ENCODE assay signal across 12 cellular contexts in the genomic region with DNA sequence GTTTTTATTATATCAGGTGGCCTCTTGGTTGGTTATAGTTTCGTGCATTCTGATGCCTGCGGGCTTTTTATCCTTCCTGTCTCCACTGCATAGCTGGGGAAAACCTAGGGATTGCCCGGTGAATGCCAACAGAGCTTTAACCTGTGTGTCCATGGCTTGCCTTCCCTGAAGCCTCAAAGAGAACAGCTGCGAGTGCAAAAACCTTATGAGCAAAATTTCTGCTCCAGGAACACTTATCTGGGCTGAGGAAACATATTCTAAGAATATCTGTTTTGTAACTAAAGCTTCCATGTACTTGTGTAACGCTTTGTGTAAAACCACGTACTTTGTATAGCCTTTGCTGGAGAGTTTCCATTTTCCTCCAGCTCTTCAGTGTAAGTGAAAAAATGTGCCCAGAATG. TPM values are rescaled to one million over a fixed set of nuclear protein-coding genes. Genes with fewer than 3 reads are reported as not detected.
A peak's percentile ranks its signal among the peaks of the same experiment; 100 is the strongest.
DNase-seq lines count a peak whose midpoint lies in the region; ATAC-seq and TF ChIP-seq lines count a peak whose summit lies in the region.
"Had no signal": no experiment of that assay in that cellular context is flagged by ENCODE, and none has a peak within 500 bp of the region (broad histone marks: within the 10 kb centered on the region; RNA-seq: fewer than 3 reads in every experiment).

No MANE protein-coding gene starts in this region.

- H3K27ac Mint-ChIP-seq in activated CD4-positive, alpha-beta T cell treated with anti-CD3 and anti-CD28 coated beads for 36 hours: peak overlapping the region; percentile 51

- H3K4me3 ChIP-seq in coronary artery (no peak overlapping the region), smooth muscle cell (no peak overlapping the region), uterus (no peak overlapping the region)
- H3K4me3 ChIP-seq: ovary had no signal

- H3K9ac ChIP-seq in smooth muscle cell (ENCODE audit: low read depth): no peak overlapping the region

- no peaks in the 10 kb centered on the region for H3K36me3 ChIP-seq in smooth muscle cell (ENCODE audit: low read depth)
- no peaks in the 10 kb centered on the region for H3K36me3 ChIP-seq in uterus
- H3K36me3 ChIP-seq: ovary had no signal

- no peak overlapping the region for H2AFZ ChIP-seq in smooth muscle cell (ENCODE audit: low read depth)

- H3K4me1 Mint-ChIP-seq in activated CD4-positive, alpha-beta T cell treated with anti-CD3 and anti-CD28 coated beads for 36 hours: peaks cover 58% of the 10 kb centered on the region

- H3K27me3 ChIP-seq in smooth muscle cell (ENCODE audit: low read depth) (no peaks in the 10 kb centered on the region), uterus (no peaks in the 10 kb centered on the region)
- H3K27me3 ChIP-seq: ovary had no signal

- TF ChIP-seq CTCF in coronary artery (IDR thresholded peaks at IDR 0.05): no peak
- TF ChIP-seq CTCF in smooth muscle cell (IDR thresholded peaks at IDR 0.05; ENCODE audit: borderline replicate concordance, insufficient read depth, poor library complexity, severe bottlenecking): no peak
- no peak for TF ChIP-seq CTCF in uterus (IDR thresholded peaks at IDR 0.05)

- no peak for ATAC-seq in activated CD4-positive, alpha-beta T cell treated with anti-CD3 and anti-CD28 coated beads for 36 hours

- no peaks in the 10 kb centered on the region for H3K4me1 ChIP-seq in smooth muscle cell (ENCODE audit: low read depth)
- H3K4me1 ChIP-seq in uterus: no peaks in the 10 kb centered on the region

- H3K27ac ChIP-seq in coronary artery (peak overlapping the region; percentile 17 to 59), smooth muscle cell (ENCODE audit: low read depth) (peak overlapping the region; percentile 2), uterus (peak overlapping the region in 1 of 2 donors; percentile 65)
- H3K27ac ChIP-seq: ovary had no signal

- H3K27me3 Mint-ChIP-seq in activated CD4-positive, alpha-beta T cell treated with anti-CD3 and anti-CD28 coated beads for 36 hours: no peaks in the 10 kb centered on the region

- CTCF ChIA-PET in activated CD4-positive, alpha-beta T cell treated with anti-CD3 and anti-CD28 coated beads for 36 hours (lab: Charles Lee): interaction anchor here (0.5 to 1.0 kb wide), 2 partner anchors 12 to 124 kb away, joined by 3 to 5 read pairs; no protein-coding TSS in a partner anchor

- H3K4me3 Mint-ChIP-seq in activated CD4-positive, alpha-beta T cell treated with anti-CD3 and anti-CD28 coated beads for 36 hours: peak overlapping the region; percentile 12

- H3K4me2 ChIP-seq in smooth muscle cell: no peak overlapping the region

- TF ChIP-seq POLR2A in uterus (IDR thresholded peaks at IDR 0.05): no peak

- H4K20me1 ChIP-seq in smooth muscle cell (ENCODE audit: low read depth): peaks cover 6% of the 10 kb centered on the region

- peaks cover 39% of the 10 kb centered on the region for H3K79me2 ChIP-seq in smooth muscle cell (ENCODE audit: low read depth)

- no peaks in the 10 kb centered on the region for H3F3A ChIP-seq in smooth muscle cell (ENCODE audit: low read depth)

- 72% methylated on average over 6 of the region's 6 CpGs for WGBS in smooth muscle cell (ENCODE audit: low lambda C conversion rate)

- POLR2A ChIA-PET in activated CD4-positive, alpha-beta T cell treated with anti-CD3 and anti-CD28 coated beads for 36 hours (lab: Charles Lee): no interaction called here

- no peaks in the 10 kb centered on the region for H3K9me3 ChIP-seq in smooth muscle cell (replicated peaks; ENCODE audit: low read depth)
- H3K9me3 ChIP-seq in uterus: no peaks in the 10 kb centered on the region
- H3K9me3 ChIP-seq: ovary had no signal

- intact Hi-C loops in activated CD4-positive, alpha-beta T cell treated with anti-CD3 and anti-CD28 coated beads for 36 hours (cut with DNase I, micrococcal nuclease): no loop called here
- intact Hi-C loops in uterus (cut with DNase I; ENCODE audit: low total_unique reads): no loop called here

- H3K36me3 Mint-ChIP-seq in activated CD4-positive, alpha-beta T cell treated with anti-CD3 and anti-CD28 coated beads for 36 hours (ENCODE audit: low read depth): peaks cover 11% of the 10 kb centered on the region

- DNase-seq in activated CD4-positive, alpha-beta T cell treated with anti-CD3 and anti-CD28 coated beads for 36 hours: no peak
- no peak for DNase-seq in activated CD4-positive, alpha-beta T cell treated with anti-CD3 and anti-CD28 coated beads, Interleukin-2, amount 50 U/mL, for 48 hours
- DNase-seq in OCI-M1 (lab: John Stamatoyannopoulos, UW) (peak; percentile 65), coronary artery (ENCODE audit: low spot score) (no peak), smooth muscle cell (lab: John Stamatoyannopoulos, UW; ENCODE audit: unreplicated experiment) (no peak), SK-N-DZ (ENCODE audit: low spot score) (no peak), uterus (no peak), KG1 (lab: John Stamatoyannopoulos, UW) (no peak)
- DNase-seq: activated CD8-positive, alpha-beta memory T cell treated with anti-CD3 and anti-CD28 coated beads for 24 hours; kidney glomerular epithelial cell; NCI-H2227 treated with DMSO at 0.1 percent for 48 hours; ovary had no signal

- H3K9me3 Mint-ChIP-seq in activated CD4-positive, alpha-beta T cell treated with anti-CD3 and anti-CD28 coated beads for 36 hours (ENCODE audit: low read depth): no peaks in the 10 kb centered on the region

RNA-seq across cellular contexts. Expression of gene CNST, which starts 7.2 kb away (rescaled TPM):
- 10 to 100 TPM; 23.6 to 24.2 TPM for total RNA-seq in activated CD4-positive, alpha-beta T cell treated with anti-CD3 and anti-CD28 coated beads for 36 hours
- total RNA-seq in smooth muscle cell (11.0 and 16.9 TPM in 2 replicates), uterus (10 to 100 TPM; 19.7 to 31.0 (median 29.2) TPM)
- polyA plus RNA-seq in smooth muscle cell: 6.7 and 7.3 TPM in 2 replicates
- 14.5 and 15.2 TPM in 2 replicates for polyA plus RNA-seq in SK-N-DZ (2014; cell fraction: cytosol; rRNA removed)
- polyA plus RNA-seq in SK-N-DZ (2014; cell fraction: nucleus; rRNA removed): 10.5 and 16.5 TPM in 2 replicates

RNA-seq across cellular contexts. Expression of gene TFB2M, which starts 7.4 kb away (rescaled TPM):
- total RNA-seq in activated CD4-positive, alpha-beta T cell treated with anti-CD3 and anti-CD28 coated beads for 36 hours: 10 to 100 TPM; 14.1 to 17.3 TPM
- total RNA-seq in smooth muscle cell (22.5 and 24.0 TPM in 2 replicates), uterus (10 to 100 TPM in 1 of 4 donors, 1 to 10 TPM in 3; 3.5 to 25.0 (median 8.8) TPM)
- polyA plus RNA-seq in smooth muscle cell: 15.0 and 16.8 TPM in 2 replicates
- polyA plus RNA-seq in SK-N-DZ (2014; cell fraction: cytosol; rRNA removed): 22.9 and 24.7 TPM in 2 replicates
- polyA plus RNA-seq in SK-N-DZ (2014; cell fraction: nucleus; rRNA removed): 16.9 and 17.9 TPM in 2 replicates
